In genomic region chr2:105886029-105886454, GRCh38 we compare ENCODE assay signal across 11 cellular contexts.
A peak's percentile ranks its signal among the peaks of the same experiment; 100 is the strongest.
DNase-seq lines count a peak whose midpoint lies in the region; ATAC-seq and TF ChIP-seq lines count a peak whose summit lies in the region.
"Had no signal": no experiment of that assay in that cellular context is flagged by ENCODE, and none has a peak within 500 bp of the region (broad histone marks: within the 10 kb centered on the region; RNA-seq: fewer than 3 reads in every experiment).

No MANE protein-coding gene starts in this region.

- no peak for TF ChIP-seq CTCF in ascending aorta (IDR thresholded peaks at IDR 0.05)

- H3K9me3 Mint-ChIP-seq in activated T-cell treated with anti-CD3 and anti-CD28 coated beads, Interleukin-2, amount 50 U/mL, for 72 hours: peaks cover 2 to 5% of the 10 kb centered on the region in 2 donors
- H3K9me3 Mint-ChIP-seq in immature natural killer cell: no peaks in the 10 kb centered on the region

- H3K4me1 ChIP-seq in ascending aorta: peaks cover 0 to 54% of the 10 kb centered on the region in 2 donors

- no peak overlapping the region for H3K4me3 ChIP-seq in ascending aorta

- H3K36me3 Mint-ChIP-seq in activated T-cell treated with anti-CD3 and anti-CD28 coated beads, Interleukin-2, amount 50 U/mL, for 72 hours (ENCODE audit: insufficient read depth in 2 of 2): peaks cover 21 to 54% of the 10 kb centered on the region in 2 donors
- peaks cover 8 to 25% (median 9%) of the 10 kb centered on the region in 3 donors for H3K36me3 Mint-ChIP-seq in immature natural killer cell

- no peaks in the 10 kb centered on the region for H3K27me3 Mint-ChIP-seq in activated T-cell treated with anti-CD3 and anti-CD28 coated beads, Interleukin-2, amount 50 U/mL, for 72 hours (ENCODE audit: low read depth)
- H3K27me3 Mint-ChIP-seq in immature natural killer cell (ENCODE audit: low read depth in 3 of 3): no peaks in the 10 kb centered on the region

- DNase-seq in activated T-cell treated with anti-CD3 and anti-CD28 coated beads, Interleukin-2, amount 50 U/mL, for 72 hours: no peak
- DNase-seq in activated T-cell treated with anti-CD3 and anti-CD28 coated beads for 4 hours: no peak
- DNase-seq in ascending aorta (ENCODE audit: low spot score in 2 of 2): no peak
- no peak for DNase-seq in immature natural killer cell
- peak; percentile 53 for DNase-seq in superior temporal gyrus (ENCODE audit: extremely low spot score)
- DNase-seq in NCI-H1694 treated with DMSO at 0.1 percent for 48 hours (lab: John Stamatoyannopoulos, UW): no peak
- DNase-seq in NCI-H774 (lab: John Stamatoyannopoulos, UW): no peak
- DNase-seq: head of caudate nucleus, NCI-H748 treated with DMSO at 0.1 percent for 48 hours had no signal

- no peaks in the 10 kb centered on the region for H3K27me3 ChIP-seq in ascending aorta

- peak overlapping the region; percentile 65 to 69 for H3K27ac ChIP-seq in ascending aorta
- H3K27ac ChIP-seq: C4-2B had no signal

- peaks cover 0 to 12% of the 10 kb centered on the region in 2 donors for H3K36me3 ChIP-seq in ascending aorta

- peaks cover 88% of the 10 kb centered on the region for H3K4me1 Mint-ChIP-seq in activated T-cell treated with anti-CD3 and anti-CD28 coated beads, Interleukin-2, amount 50 U/mL, for 72 hours (ENCODE audit: low read depth)
- peaks cover 59 to 83% of the 10 kb centered on the region in 2 donors for H3K4me1 Mint-ChIP-seq in immature natural killer cell

- ATAC-seq in activated T-cell treated with anti-CD3 and anti-CD28 coated beads, Interleukin-2, amount 50 U/mL, for 72 hours (replicated peaks in 1 of 2): no peak
- ATAC-seq in HG03045 (IDR thresholded peaks at IDR 0.05; ENCODE audit: unreplicated experiment): no peak

- intact Hi-C loops in ascending aorta (cut with DNase I): loop anchor here (5.0 to 10.0 kb wide), 4 partner anchors 94 to 309 kb away; partner anchors contain the start of gene UXS1

- H3K27ac Mint-ChIP-seq in activated T-cell treated with anti-CD3 and anti-CD28 coated beads, Interleukin-2, amount 50 U/mL, for 72 hours: peak overlapping the region; percentile 90
- H3K27ac Mint-ChIP-seq in immature natural killer cell: peak overlapping the region in 5 of 6 donors; percentile 4 to 49 (median 11)

- H3K4me3 Mint-ChIP-seq in activated T-cell treated with anti-CD3 and anti-CD28 coated beads, Interleukin-2, amount 50 U/mL, for 72 hours: peak overlapping the region; percentile 38 to 61
- H3K4me3 Mint-ChIP-seq in immature natural killer cell: no peak overlapping the region

- peaks cover 0 to 3% of the 10 kb centered on the region in 2 donors for H3K9me3 ChIP-seq in ascending aorta

Comparison
In these comparisons a context has a peak if more than half of its experiments do, and no peak if none do; other contexts are left out.
1. H3K4me3 Mint-ChIP-seq: peak in activated T-cell treated with anti-CD3 and anti-CD28 coated beads, Interleukin-2, amount 50 U/mL, for 72 hours (2 of 2); none in immature natural killer cell (0 of 5).